Comparison of ENCODE assay signal across 29 cellular contexts in genomic region chr7:101342892-101343291, GRCh38. TPM values are rescaled to one million over a fixed set of nuclear protein-coding genes. Genes with fewer than 3 reads are reported as not detected.
"Had no signal": no experiment of that assay in that cellular context is flagged by ENCODE, and none has a peak within 500 bp of the region (broad histone marks: within the 10 kb centered on the region; RNA-seq: fewer than 3 reads in every experiment).

No MANE protein-coding gene starts in this region.

- FAIRE-seq: small intestine had no signal

- H3K9me3 Mint-ChIP-seq: naive thymus-derived CD4-positive, alpha-beta T cell; natural killer cell; nephron; neural progenitor cell; stimulated activated memory B cell treated with anti-CD40 and anti-IgM and Interleukin-4, amounts not matched to agents 10 μg/mL and 1 μg/mL and 100 μg/mL, for 72 hours; stimulated activated naive CD8-positive, alpha-beta T cell treated with anti-CD3 and anti-CD28 coated beads, Interleukin-15, amount 100 ng/mL, for 72 hours; type B pancreatic cell had no signal

- H3K9me3 ChIP-seq: neutrophil, ovary, psoas muscle, right lobe of liver, sigmoid colon, suprapubic skin, testis, tibial artery, transverse colon, upper lobe of right lung, uterus had no signal

- H3K27ac ChIP-seq: neural progenitor cell, neutrophil, ovary, parathyroid adenoma, psoas muscle, right lobe of liver, sigmoid colon, suprapubic skin, testis, tibial artery, transverse colon, upper lobe of right lung, uterus had no signal

- ATAC-seq: naive thymus-derived CD4-positive, alpha-beta T cell; natural killer cell; psoas muscle; right cardiac atrium; stimulated activated memory B cell treated with anti-CD40 and anti-IgM and Interleukin-4, amounts not matched to agents 10 μg/mL and 1 μg/mL and 100 μg/mL, for 72 hours; stimulated activated naive CD8-positive, alpha-beta T cell treated with anti-CD3 and anti-CD28 coated beads, Interleukin-15, amount 100 ng/mL, for 72 hours; stimulated activated naive CD8-positive, alpha-beta T cell treated with anti-CD3 and anti-CD28 coated beads, Interleukin-15, Interleukin-2, amounts not matched to agents 100 U/mL and 50 U/mL, for 24 hours; upper lobe of right lung had no signal

- H3K36me3 Mint-ChIP-seq: naive thymus-derived CD4-positive, alpha-beta T cell; natural killer cell; neural progenitor cell; stimulated activated memory B cell treated with anti-CD40 and anti-IgM and Interleukin-4, amounts not matched to agents 10 μg/mL and 1 μg/mL and 100 μg/mL, for 72 hours; type B pancreatic cell had no signal

- H3K4me3 ChIP-seq: neural progenitor cell, ovary, psoas muscle, right lobe of liver, sigmoid colon, suprapubic skin, testis, tibial artery, transverse colon, upper lobe of right lung, uterus had no signal

- H3K79me2 ChIP-seq: parathyroid adenoma had no signal

- H3K4me3 Mint-ChIP-seq: naive thymus-derived CD4-positive, alpha-beta T cell; natural killer cell; nephron; neural progenitor cell; stimulated activated memory B cell treated with anti-CD40 and anti-IgM and Interleukin-4, amounts not matched to agents 10 μg/mL and 1 μg/mL and 100 μg/mL, for 72 hours; stimulated activated naive CD8-positive, alpha-beta T cell treated with anti-CD3 and anti-CD28 coated beads, Interleukin-15, amount 100 ng/mL, for 72 hours; type B pancreatic cell had no signal

- H3K9ac ChIP-seq: neural progenitor cell, parathyroid adenoma had no signal

- H3K4me1 ChIP-seq: neural progenitor cell, parathyroid adenoma, psoas muscle, right lobe of liver, sigmoid colon, suprapubic skin, testis, tibial artery, transverse colon, upper lobe of right lung, uterus had no signal

- H3K4me2 ChIP-seq: neural progenitor cell had no signal

- H3K27me3 ChIP-seq: neural progenitor cell, neutrophil, ovary, right lobe of liver, sigmoid colon, testis, transverse colon, upper lobe of right lung, uterus had no signal

- DNase-seq: naive thymus-derived CD4-positive, alpha-beta T cell; natural killer cell; nucleus accumbens; ovary; psoas muscle; right cardiac atrium; right lobe of liver; sigmoid colon; small intestine; stimulated activated CD4-positive, alpha-beta T cell treated with anti-CD3 and anti-CD28 coated beads, Interleukin-1b, Interleukin-23, amount 100 ng/mL, for 48 hours; stimulated activated CD4-positive, alpha-beta T cell treated with anti-CD3 and anti-CD28 coated beads, Interleukin-4, amount 100 ng/mL, for 1 hour; stimulated activated CD4-positive, alpha-beta T cell treated with anti-CD3 and anti-CD28 coated beads, Interleukin-4, amount 100 ng/mL, for 4 hours; stimulated activated CD8-positive, alpha-beta memory T cell treated with anti-CD3 and anti-CD28 coated beads, Interleukin-4, amount 100 ng/mL, for 48 hours; stimulated activated naive CD4-positive, alpha-beta T cell; stimulated activated naive CD8-positive, alpha-beta T cell treated with anti-CD3 and anti-CD28 coated beads, Interleukin-15, amount 100 ng/mL, for 72 hours; stimulated activated naive CD8-positive, alpha-beta T cell treated with anti-CD3 and anti-CD28 coated beads, Interleukin-15, Interleukin-2, amounts not matched to agents 100 U/mL and 50 U/mL, for 24 hours; substantia nigra; testis; tibial artery; transverse colon; upper lobe of right lung; uterus had no signal

- H3K27me3 Mint-ChIP-seq: naive thymus-derived CD4-positive, alpha-beta T cell; stimulated activated naive CD8-positive, alpha-beta T cell treated with anti-CD3 and anti-CD28 coated beads, Interleukin-15, amount 100 ng/mL, for 72 hours; type B pancreatic cell had no signal

- H3K36me3 ChIP-seq: neural progenitor cell, neutrophil, ovary, right lobe of liver, sigmoid colon, suprapubic skin, tibial artery, transverse colon, upper lobe of right lung, uterus had no signal

- H2AFZ ChIP-seq: neural progenitor cell, parathyroid adenoma had no signal

- H3K4me1 Mint-ChIP-seq: natural killer cell; nephron; stimulated activated memory B cell treated with anti-CD40 and anti-IgM and Interleukin-4, amounts not matched to agents 10 μg/mL and 1 μg/mL and 100 μg/mL, for 72 hours; stimulated activated naive CD8-positive, alpha-beta T cell treated with anti-CD3 and anti-CD28 coated beads, Interleukin-15, amount 100 ng/mL, for 72 hours had no signal

- H3K27ac Mint-ChIP-seq: naive thymus-derived CD4-positive, alpha-beta T cell; natural killer cell; nephron; neural progenitor cell; stimulated activated memory B cell treated with anti-CD40 and anti-IgM and Interleukin-4, amounts not matched to agents 10 μg/mL and 1 μg/mL and 100 μg/mL, for 72 hours; stimulated activated naive CD8-positive, alpha-beta T cell treated with anti-CD3 and anti-CD28 coated beads, Interleukin-15, amount 100 ng/mL, for 72 hours; type B pancreatic cell had no signal

RNA-seq across cellular contexts. Expression of gene COL26A1, which starts 19.8 kb away (rescaled TPM):
- total RNA-seq: psoas muscle, sigmoid colon, transverse colon had no signal
- polyA plus RNA-seq: naive thymus-derived CD4-positive, alpha-beta T cell had no signal
